17 cellular contexts compared by ENCODE assay signal in the genomic region with DNA sequence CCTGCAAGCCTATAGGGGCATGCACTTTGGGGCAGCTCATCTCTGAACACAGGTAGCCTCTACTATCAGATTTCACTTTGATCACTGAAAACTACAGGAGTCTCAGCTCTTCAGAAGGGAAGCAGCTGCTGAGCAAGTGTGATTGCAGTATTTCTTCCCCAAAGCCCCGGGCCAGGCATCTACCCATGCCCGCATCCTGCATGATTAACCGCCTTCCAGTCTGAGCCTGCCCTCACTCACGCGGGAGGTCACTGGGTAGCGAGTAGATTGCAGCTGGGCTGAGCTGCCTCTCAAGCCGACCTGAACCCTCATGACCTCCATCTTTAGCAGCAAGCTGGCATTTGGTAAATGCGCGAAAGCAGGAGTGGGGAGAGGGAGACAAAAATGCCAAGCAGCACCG.
DNase-seq lines count a peak whose midpoint lies in the region; FAIRE-seq and TF ChIP-seq lines count a peak whose summit lies in the region.
"Had no signal": no experiment of that assay in that cellular context is flagged by ENCODE, and none has a peak within 500 bp of the region (broad histone marks: within the 10 kb centered on the region; RNA-seq: fewer than 3 reads in every experiment).

No MANE protein-coding gene starts in this region.

- intact Hi-C loops in endothelial cell of umbilical vein (cut with micrococcal nuclease) = no loop called here
- intact Hi-C loops in kidney (cut with DNase I) = no loop called here

- dilution Hi-C loops in endothelial cell of umbilical vein (cut with MboI; ENCODE audit: extremely low pct_ligation_motif_present, low sequenced_read_pairs) = no loop called here

- no peaks in the 10 kb centered on the region for H3K9me1 ChIP-seq in endothelial cell of umbilical vein (replicated peaks; ENCODE audit: control insufficient read depth, extremely low read depth, insufficient read depth, low read length)

- H3K9me3 ChIP-seq in endothelial cell of umbilical vein (replicated peaks; ENCODE audit: control insufficient read depth, insufficient read depth, low read length) (no peaks in the 10 kb centered on the region), kidney (ENCODE audit: control insufficient read depth in 1 of 2, low read length in 2 of 2) (no peaks in the 10 kb centered on the region)
- H3K9me3 ChIP-seq: Caco-2, HAP-1 had no signal

- CTCF ChIA-PET in endothelial cell of umbilical vein (lab: Charles Lee) = interaction anchor here (0.8 to 1.8 kb wide), 13 partner anchors 8 to 346 kb away, joined by 3 to 7 read pairs (median 4); no protein-coding TSS in a partner anchor

- DNase-seq in ELR (ENCODE audit: low read depth) (peak; percentile 65), NCI-H2171 (lab: John Stamatoyannopoulos, UW) (peak; percentile 21), endothelial cell of umbilical vein (ENCODE audit: low read depth, low spot score) (peak; percentile 39), renal cortical epithelial cell (ENCODE audit: low read depth) (peak; percentile 61), dedifferentiated amniotic fluid mesenchymal stem cell (ENCODE audit: extremely low spot score) (no peak), kidney (no peak), NCI-H82 (lab: John Stamatoyannopoulos, UW) (no peak)
- DNase-seq in activated naive CD4-positive, alpha-beta T cell treated with Interleukin-2 at 50 U/mL for 16 hours = no peak
- DNase-seq: activated B cell treated with CpG ODN at 0.5 μM for 24 hours; Caco-2; islet precursor cell; NCI-H2227 treated with DMSO at 0.1 percent for 48 hours; SIG-M5; stimulated activated CD4-positive, alpha-beta T cell treated with anti-CD3 and anti-CD28 coated beads, Interleukin-2, amount 100 ng/mL, for 48 hours; stimulated activated naive CD8-positive, alpha-beta T cell treated with anti-CD3 and anti-CD28 coated beads, Interleukin-15, Interleukin-2, amounts not matched to agents 100 U/mL and 50 U/mL, for 24 hours had no signal

- peaks cover 0 to 3% of the 10 kb centered on the region in 2 experiments for H3K27me3 ChIP-seq in endothelial cell of umbilical vein (ENCODE audit: control insufficient read depth in 2 of 2, insufficient read depth in 2 of 2, low read length in 2 of 2)

- no peak overlapping the region for H3K27ac ChIP-seq in endothelial cell of umbilical vein (ENCODE audit: insufficient read depth, low read depth, low read length)
- H3K27ac ChIP-seq in kidney (ENCODE audit: low read depth in 2 of 2, low read length in 2 of 2) = no peak overlapping the region

- TF ChIP-seq CTCF in endothelial cell of umbilical vein (IDR thresholded peaks at IDR 0.05; ENCODE audit: extremely low read depth in 1 of 2, insufficient read depth in 1 of 2, low read depth in 1 of 2, low read length in 2 of 2) = no peak
- TF ChIP-seq CTCF in kidney (IDR thresholded peaks at IDR 0.05; ENCODE audit: borderline replicate concordance, extremely low read depth, insufficient read depth) = no peak

- H3K4me2 ChIP-seq in endothelial cell of umbilical vein (ENCODE audit: insufficient read depth, low read length) = no peak overlapping the region

- no peak overlapping the region for H2AFZ ChIP-seq in endothelial cell of umbilical vein (ENCODE audit: low read depth, low read length)

- no peak for TF ChIP-seq POLR2A in endothelial cell of umbilical vein (IDR thresholded peaks at IDR 0.05; ENCODE audit: low read depth, low read length)

- BruUV-seq in endothelial cell of umbilical vein (replicated peaks; lab: Mats Ljungman, UMichigan) = no TSS peak

- no peaks in the 10 kb centered on the region for H3K4me1 ChIP-seq in endothelial cell of umbilical vein (ENCODE audit: control insufficient read depth, extremely low read depth, insufficient read depth, low read length)
- no peaks in the 10 kb centered on the region for H3K4me1 ChIP-seq in kidney (ENCODE audit: control insufficient read depth in 1 of 2, insufficient read depth in 1 of 2, low read depth in 1 of 2, low read length in 2 of 2)
- H3K4me1 ChIP-seq: Caco-2, HAP-1 had no signal

- no peaks in the 10 kb centered on the region for H3K36me3 ChIP-seq in endothelial cell of umbilical vein (ENCODE audit: control insufficient read depth in 2 of 2, extremely low read depth in 1 of 2, insufficient read depth in 2 of 2, low read length in 2 of 2)
- H3K36me3 ChIP-seq in kidney (ENCODE audit: control insufficient read depth in 1 of 2, insufficient read depth in 2 of 2, low read length in 2 of 2) = no peaks in the 10 kb centered on the region
- H3K36me3 ChIP-seq: HAP-1 had no signal

- H3K9ac ChIP-seq in endothelial cell of umbilical vein (replicated peaks; ENCODE audit: extremely low read depth, insufficient read depth, low read length) = no peak overlapping the region
- no peak overlapping the region for H3K9ac ChIP-seq in kidney (ENCODE audit: low read length in 2 of 2)

- H4K20me1 ChIP-seq in endothelial cell of umbilical vein (replicated peaks; ENCODE audit: control insufficient read depth, extremely low read depth, insufficient read depth, low read length) = no peaks in the 10 kb centered on the region

- POLR2A ChIA-PET in endothelial cell of umbilical vein (lab: Charles Lee) = no interaction called here

- FAIRE-seq in endothelial cell of umbilical vein (lab: Jason Lieb, UNC) = no peak
- FAIRE-seq in kidney (lab: Jason Lieb, UNC) = no peak
- FAIRE-seq: K562 had no signal

- no peaks in the 10 kb centered on the region for H3K79me2 ChIP-seq in endothelial cell of umbilical vein (ENCODE audit: control insufficient read depth, insufficient read depth, low read length)

- no peak overlapping the region for H3K4me3 ChIP-seq in endothelial cell of umbilical vein (replicated peaks in 1 of 3; ENCODE audit: insufficient read depth in 1 of 3, low read depth in 1 of 3, low read length in 3 of 3)
- H3K4me3 ChIP-seq in kidney (ENCODE audit: low read length in 2 of 2) = no peak overlapping the region
- H3K4me3 ChIP-seq: HAP-1, K562 had no signal

TF ChIP-seq in endothelial cell of umbilical vein, 7 proteins besides CTCF, POLR2A, EP300 and RAD21:
- TF ChIP-seq FOS (IDR thresholded peaks at IDR 0.05; ENCODE audit: borderline replicate concordance, insufficient read depth, low read length) (no peak), MYC (IDR thresholded peaks at IDR 0.05; ENCODE audit: low read depth, low read length) (no peak), POLR2AphosphoS5 (IDR thresholded peaks at IDR 0.05; ENCODE audit: insufficient read depth, low read depth, low read length) (no peak), JUN (IDR thresholded peaks at IDR 0.05; ENCODE audit: borderline replicate concordance, insufficient read depth, insufficient read length, low read depth) (no peak), GATA2 (IDR thresholded peaks at IDR 0.05; ENCODE audit: insufficient read depth, insufficient read length, low read depth, low read length) (no peak), EZH2 (IDR thresholded peaks at IDR 0.05; ENCODE audit: borderline replicate concordance, low read depth, low read length, severe bottlenecking) (no peak)
- TF ChIP-seq, protein P1, sequence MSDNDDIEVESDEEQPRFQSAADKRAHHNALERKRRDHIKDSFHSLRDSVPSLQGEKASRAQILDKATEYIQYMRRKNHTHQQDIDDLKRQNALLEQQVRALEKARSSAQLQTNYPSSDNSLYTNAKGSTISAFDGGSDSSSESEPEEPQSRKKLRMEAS (IDR thresholded peaks at IDR 0.05; ENCODE audit: insufficient read depth, insufficient read length) = no peak

Comparison
In these comparisons a context has a peak if more than half of its experiments do, and no peak if none do; other contexts are left out.
1. DNase-seq: peak in ELR (single experiment), NCI-H2171 (single experiment), endothelial cell of umbilical vein (single experiment) and renal cortical epithelial cell (single experiment); none in dedifferentiated amniotic fluid mesenchymal stem cell (single experiment), kidney (single experiment), NCI-H82 (single experiment) and activated naive CD4-positive, alpha-beta T cell treated with Interleukin-2 at 50 U/mL for 16 hours (single experiment).